10 cellular contexts compared by ENCODE assay signal in the genomic region with DNA sequence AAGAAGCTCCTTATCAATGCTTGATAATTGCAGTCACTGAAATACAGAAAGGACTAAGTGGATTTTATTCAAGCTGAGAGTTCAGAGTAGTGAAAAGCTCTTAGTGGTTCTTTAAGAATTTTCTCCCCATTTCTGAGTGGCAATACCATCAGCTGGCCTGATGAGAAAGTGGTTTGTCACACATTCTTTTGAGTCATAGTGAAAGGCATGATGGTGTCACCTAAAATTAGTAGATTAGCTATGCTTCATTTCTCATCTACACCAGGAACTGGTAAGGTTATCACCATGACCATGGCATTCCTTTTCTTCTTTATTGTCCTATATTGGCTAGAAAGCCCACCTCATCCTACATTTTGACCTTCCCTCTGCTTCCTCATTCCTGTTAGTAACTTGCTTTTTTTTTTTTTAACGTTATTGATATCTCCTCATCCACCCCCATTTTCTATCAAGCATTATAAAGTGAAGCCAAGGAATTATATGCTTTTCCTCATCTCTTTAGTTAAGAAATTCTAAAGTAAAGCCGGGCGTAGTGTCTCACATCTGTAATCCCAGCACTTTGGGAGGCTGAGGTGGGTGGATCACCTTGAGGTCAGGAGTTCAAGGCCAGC.
DNase-seq lines count a peak whose midpoint lies in the region; ATAC-seq and TF ChIP-seq lines count a peak whose summit lies in the region.
"Had no signal": no experiment of that assay in that cellular context is flagged by ENCODE, and none has a peak within 500 bp of the region (broad histone marks: within the 10 kb centered on the region; RNA-seq: fewer than 3 reads in every experiment).

No MANE protein-coding gene starts in this region.

- POLR2A ChIA-PET in PC-3 (lab: Charles Lee; ENCODE audit: unreplicated experiment): no interaction called here

- no TSS peak for BruUV-seq in PC-3 (replicated peaks; lab: Mats Ljungman, UMichigan)

- H3K4me2 ChIP-seq in PC-3 (ENCODE audit: low read length): no peak overlapping the region

- no peaks in the 10 kb centered on the region for H4K20me1 ChIP-seq in PC-3 (ENCODE audit: low read length)

- no peak for TF ChIP-seq POLR2A in prostate gland (IDR thresholded peaks at IDR 0.05)

- intact Hi-C loops in PC-3 (cut with micrococcal nuclease) (no loop called here), prostate gland (cut with DNase I) (no loop called here)

- no peak overlapping the region for H2AFZ ChIP-seq in PC-3 (ENCODE audit: low read length)

- ATAC-seq in GM19397 (IDR thresholded peaks at IDR 0.05; ENCODE audit: unreplicated experiment) (peak; percentile 97), HG02943 (IDR thresholded peaks at IDR 0.05; ENCODE audit: low read depth, unreplicated experiment) (peak; percentile 93), PC-3 (no peak)

- peaks cover 13% of the 10 kb centered on the region for H3K4me1 ChIP-seq in PC-3 (ENCODE audit: insufficient read depth, low read length)
- H3K4me1 ChIP-seq in prostate gland (replicated peaks): no peaks in the 10 kb centered on the region

- H3K27ac ChIP-seq in PC-3 (ENCODE audit: low read length) (no peak overlapping the region), prostate gland (no peak overlapping the region)
- H3K27ac ChIP-seq: VCaP had no signal

- 87% methylated on average over 3 of the region's 3 CpGs for WGBS in prostate gland

- H3F3A ChIP-seq in PC-3 (ENCODE audit: low read length, unreplicated experiment): no peaks in the 10 kb centered on the region

- DNase-seq in GM13976 (ENCODE audit: low spot score) (peak; percentile 68), PC-3 (peak; percentile 27), prostate gland (ENCODE audit: low spot score) (no peak), NCI-H2081 (lab: John Stamatoyannopoulos, UW) (no peak), activated gamma-delta T cell treated with Interleukin-2 at 50 U/mL for 16 hours (no peak), HK-2 (ENCODE audit: unreplicated experiment) (no peak)
- DNase-seq: NCI-H345 had no signal

- H3K9me2 ChIP-seq in PC-3 (replicated peaks; ENCODE audit: low read length): no peaks in the 10 kb centered on the region

- CTCF ChIA-PET in PC-3 (lab: Charles Lee): no interaction called here

- H3K9ac ChIP-seq in PC-3 (ENCODE audit: low read length): no peak overlapping the region

- H3K36me3 ChIP-seq in PC-3 (ENCODE audit: low read depth, low read length) (no peaks in the 10 kb centered on the region), prostate gland (no peaks in the 10 kb centered on the region)

- H3K9me3 ChIP-seq in PC-3 (ENCODE audit: low read length) (no peaks in the 10 kb centered on the region), prostate gland (no peaks in the 10 kb centered on the region)

- no peaks in the 10 kb centered on the region for H3K79me2 ChIP-seq in PC-3 (ENCODE audit: low read length)

- H3K4me3 ChIP-seq in PC-3 (ENCODE audit: low read length): no peak overlapping the region
- no peak overlapping the region for H3K4me3 ChIP-seq in prostate gland

- H3K27me3 ChIP-seq in PC-3 (ENCODE audit: low read length) (no peaks in the 10 kb centered on the region), prostate gland (replicated peaks; ENCODE audit: insufficient read depth) (no peaks in the 10 kb centered on the region)

- in situ Hi-C loops in GM13976 (cut with MboI; ENCODE audit: low sequenced_read_pairs, unreplicated experiment): no loop called here

- TF ChIP-seq CTCF in GM13976 (IDR thresholded peaks at IDR 0.05; ENCODE audit: borderline replicate concordance, control extremely low read depth, extremely low read depth, insufficient read depth, missing control alignments) (no peak), PC-3 (conservative IDR thresholded peaks at IDR 0.05; ENCODE audit: low read depth, low read length) (no peak), prostate gland (IDR thresholded peaks at IDR 0.05) (no peak)

Comparison
In these comparisons a context has a peak if more than half of its experiments do, and no peak if none do; other contexts are left out.
1. DNase-seq: peak in GM13976 (single experiment) and PC-3 (single experiment); none in prostate gland (single experiment), NCI-H2081 (0 of 2), activated gamma-delta T cell treated with Interleukin-2 at 50 U/mL for 16 hours (single experiment) and HK-2 (single experiment).